ENCODE assay signal across 8 cellular contexts in genomic region chr5:176609724-176610429, GRCh38. TPM values are rescaled to one million over a fixed set of nuclear protein-coding genes. Genes with fewer than 3 reads are reported as not detected.
DNase-seq lines count a peak whose midpoint lies in the region; ATAC-seq and TF ChIP-seq lines count a peak whose summit lies in the region.

Gene GPRIN1, minus strand, starts transcription at chr5:176610156. Its CDS starts 10,322 bp downstream, at chr5:176599834.

- H3K27ac Mint-ChIP-seq in chondrocyte (ENCODE audit: unreplicated experiment) = peak within 1 kb of the TSS; percentile 9

- no peaks in the 10 kb centered on the region for H3K9me3 Mint-ChIP-seq in chondrocyte (ENCODE audit: low read depth)

- peaks cover 0 to 63% of the 10 kb centered on the region in 2 donors for H3K27me3 ChIP-seq in left lung

- peak within 1 kb of the TSS; percentile 49 for H3K4me3 ChIP-seq in HFF-Myc (replicated peaks; ENCODE audit: low read depth, low read length)
- H3K4me3 ChIP-seq in left lung = peak within 1 kb of the TSS; percentile 52 to 75

- DNase-seq in NCI-H82 (lab: John Stamatoyannopoulos, UW) (peak; percentile 71), NCI-H82 treated with DMSO at 0.1 percent for 48 hours (lab: John Stamatoyannopoulos, UW; ENCODE audit: unreplicated experiment) (no peak), HFF-Myc (ENCODE audit: extremely low read depth, low read depth) (no peak), NCI-H1048 (lab: John Stamatoyannopoulos, UW) (peak; percentile 39), chondrocyte (ENCODE audit: low spot score) (no peak), left lung (peak in 1 of 2 donors; percentile 92)
- DNase-seq in stimulated activated CD4-positive, alpha-beta T cell treated with anti-CD3 and anti-CD28 coated beads, TNF-alpha, amount 100 ng/mL, for 4 hours (ENCODE audit: low read depth in 3 of 3) = peak in 2 of 3 experiments; percentile 16 to 55

- H3K4me1 ChIP-seq in left lung = peaks cover 0 to 19% of the 10 kb centered on the region in 2 donors

- TF ChIP-seq CTCF in HFF-Myc (IDR thresholded peaks at IDR 0.05; ENCODE audit: low read depth, low read length, missing control alignments) (peak; percentile 31), VCaP (conservative IDR thresholded peaks at IDR 0.05) (peak; percentile 74), chondrocyte (IDR thresholded peaks at IDR 0.05) (peak; percentile 68), left lung (IDR thresholded peaks at IDR 0.05) (no peak)

- peak; percentile 87 for ATAC-seq in left lung

- peaks cover 17% of the 10 kb centered on the region for H3K4me1 Mint-ChIP-seq in chondrocyte (ENCODE audit: low read depth)

- H3K27ac ChIP-seq in VCaP (peak within 1 kb of the TSS; percentile 95), left lung (no peak within 1 kb of the TSS)

- H3K36me3 Mint-ChIP-seq in chondrocyte (ENCODE audit: low read depth) = no peaks in the 10 kb centered on the region

- H3K9me3 ChIP-seq in left lung = no peaks in the 10 kb centered on the region

- intact Hi-C loops in left lung (cut with DNase I) = no loop called here

- H3K27me3 Mint-ChIP-seq in chondrocyte (ENCODE audit: low read depth) = peaks cover 3% of the 10 kb centered on the region

- H3K36me3 ChIP-seq in left lung = no peaks in the 10 kb centered on the region

- peak within 1 kb of the TSS; percentile 86 for H3K4me3 Mint-ChIP-seq in chondrocyte (ENCODE audit: unreplicated experiment)

RNA-seq across cellular contexts. Expression of gene GPRIN1, which starts in this region (rescaled TPM):
- total RNA-seq in chondrocyte (1.7 to 2.9 TPM (median 2.1 TPM) in 3 replicates), left lung (1 to 10 TPM; 2.1 to 2.6 TPM)

Comparison
In these comparisons a context has a peak if more than half of its experiments do, and no peak if none do; other contexts are left out.
1. DNase-seq: peak in NCI-H82 (single experiment), NCI-H1048 (single experiment) and stimulated activated CD4-positive, alpha-beta T cell treated with anti-CD3 and anti-CD28 coated beads, TNF-alpha, amount 100 ng/mL, for 4 hours (2 of 3); none in NCI-H82 treated with DMSO at 0.1 percent for 48 hours (single experiment), HFF-Myc (single experiment) and chondrocyte (single experiment).
2. CTCF ChIP-seq: peak in HFF-Myc (single experiment), VCaP (single experiment) and chondrocyte (single experiment); none in left lung (0 of 2).